In the genomic region with DNA sequence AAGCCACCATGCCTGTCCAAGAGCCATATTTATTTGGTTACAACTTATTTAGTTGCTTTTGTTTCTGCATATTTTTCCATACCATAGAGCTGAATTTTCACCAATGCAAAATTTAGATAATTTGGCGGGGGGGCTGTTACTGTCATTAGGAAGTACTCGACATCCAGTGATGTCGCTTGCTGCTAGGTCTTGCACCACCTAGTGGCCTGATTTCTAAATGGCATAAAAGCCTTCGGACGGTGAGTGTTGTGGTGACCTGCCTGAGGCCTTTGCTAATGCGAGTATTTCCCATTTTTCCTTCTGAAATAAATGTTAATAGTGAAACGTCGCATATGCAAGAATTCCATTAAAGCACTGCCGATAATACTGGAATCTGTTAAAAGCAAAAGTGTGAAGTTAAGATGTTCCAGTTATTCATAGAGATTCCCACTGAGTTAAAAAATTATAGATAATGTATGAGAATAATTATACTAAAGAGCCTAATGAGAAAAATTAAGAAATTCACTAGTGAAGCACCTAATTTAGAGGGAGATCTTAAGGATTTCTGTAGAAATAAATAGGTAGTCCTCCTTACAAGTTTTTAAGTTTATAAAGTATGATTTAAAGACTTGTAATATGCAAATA, we compare ENCODE assay signal across 8 cellular contexts.
DNase-seq lines count a peak whose midpoint lies in the region; ATAC-seq and TF ChIP-seq lines count a peak whose summit lies in the region.

No MANE protein-coding gene starts in this region.

- H2AFZ ChIP-seq in parathyroid adenoma, result no peak overlapping the region

- no peaks in the 10 kb centered on the region for H3K36me3 ChIP-seq in parathyroid adenoma (ENCODE audit: control insufficient read depth, insufficient read depth, low read length)

- ATAC-seq in HG03139 (IDR thresholded peaks at IDR 0.05; ENCODE audit: unreplicated experiment), result peak; percentile 71

- H3K27ac ChIP-seq in 22Rv1 (no peak overlapping the region), parathyroid adenoma (no peak overlapping the region)

- H3K4me3 ChIP-seq in fibroblast of pulmonary artery (replicated peaks; ENCODE audit: low read depth, low read length), result no peak overlapping the region
- H3K4me3 ChIP-seq in parathyroid adenoma (ENCODE audit: low read depth, low read length), result no peak overlapping the region

- H3K27me3 ChIP-seq in parathyroid adenoma (ENCODE audit: control insufficient read depth, insufficient read depth, low read length), result no peaks in the 10 kb centered on the region

- no peak overlapping the region for H3K4me2 ChIP-seq in parathyroid adenoma (ENCODE audit: low read length)

- peaks cover 2% of the 10 kb centered on the region for H3K4me1 ChIP-seq in parathyroid adenoma

- no peak overlapping the region for H3K9ac ChIP-seq in parathyroid adenoma

- no peaks in the 10 kb centered on the region for H3K9me3 ChIP-seq in parathyroid adenoma (ENCODE audit: control insufficient read depth, low read length)

- TF ChIP-seq CTCF in 22Rv1 (IDR thresholded peaks at IDR 0.05) (peak; percentile 99), GM12872 (IDR thresholded peaks at IDR 0.05; ENCODE audit: insufficient read depth, low read depth, low read length) (peak; percentile 82), fibroblast of pulmonary artery (IDR thresholded peaks at IDR 0.05; ENCODE audit: low read length, missing control alignments) (peak; percentile 86), parathyroid adenoma (IDR thresholded peaks at IDR 0.05) (peak; percentile 77)

- no peaks in the 10 kb centered on the region for H3K79me2 ChIP-seq in parathyroid adenoma

- DNase-seq in NCI-H774 (lab: John Stamatoyannopoulos, UW) (peak; percentile 43), fibroblast of pulmonary artery (ENCODE audit: low read depth) (peak; percentile 74), cortex of kidney (lab: John Stamatoyannopoulos, UW) (no peak)
- peak; percentile 45 for DNase-seq in activated T-cell treated with anti-CD3 and anti-CD28 coated beads, Interleukin-2, amount 50 U/mL, for 1 hour
